In the genomic region with DNA sequence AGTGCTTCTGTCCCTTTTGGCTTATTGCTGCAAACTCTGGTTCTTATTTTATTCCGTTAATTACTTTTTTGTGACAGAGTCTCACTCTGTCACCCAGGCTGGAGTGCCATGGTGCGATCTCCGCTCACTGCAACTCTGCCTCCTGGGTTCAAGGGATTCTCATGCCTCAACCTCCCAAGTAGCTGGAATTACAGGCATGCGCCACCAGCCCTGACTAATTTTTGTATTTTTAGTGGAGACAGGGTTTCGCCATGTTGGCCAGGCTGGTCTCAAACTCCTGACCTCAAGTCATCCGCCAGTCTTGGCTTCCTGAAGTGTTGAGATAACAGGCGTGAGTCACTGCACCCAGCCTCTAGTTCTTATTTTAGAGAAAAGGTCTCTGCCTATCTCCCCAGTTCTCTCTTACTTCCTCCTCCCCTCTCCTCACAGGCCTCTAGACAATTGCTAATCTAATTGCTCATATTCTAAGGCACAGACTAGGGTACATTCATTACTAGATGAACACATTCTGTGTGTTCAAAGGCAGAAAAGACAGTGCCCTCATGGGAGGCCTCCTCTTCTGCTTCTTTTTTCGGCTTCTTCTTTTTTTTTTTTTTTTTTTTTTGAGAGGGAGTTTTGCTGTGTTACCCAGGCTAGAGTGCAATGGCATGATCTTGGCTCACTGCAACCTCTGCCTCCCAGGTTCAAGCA, we compare ENCODE assay signal across 10 cellular contexts. TPM values are rescaled to one million over a fixed set of nuclear protein-coding genes. Genes with fewer than 3 reads are reported as not detected.
A peak's percentile ranks its signal among the peaks of the same experiment; 100 is the strongest.
DNase-seq lines count a peak whose midpoint lies in the region; ATAC-seq and TF ChIP-seq lines count a peak whose summit lies in the region.
"Had no signal": no experiment of that assay in that cellular context is flagged by ENCODE, and none has a peak within 500 bp of the region (broad histone marks: within the 10 kb centered on the region; RNA-seq: fewer than 3 reads in every experiment).

No MANE protein-coding gene starts in this region.

- H3K9me3 Mint-ChIP-seq in activated naive CD4-positive, alpha-beta T cell treated with anti-CD3 and anti-CD28 coated beads for 36 hours, result no peaks in the 10 kb centered on the region
- H3K9me3 Mint-ChIP-seq: WTC11 had no signal

- ATAC-seq in HG03521 (IDR thresholded peaks at IDR 0.05; ENCODE audit: unreplicated experiment), result no peak
- ATAC-seq: WTC11 had no signal

- DNase-seq in GF-D8 (lab: John Stamatoyannopoulos, UW) (peak; percentile 15), OCI-M1 (lab: John Stamatoyannopoulos, UW) (peak; percentile 95), choroid plexus epithelial cell (ENCODE audit: low read depth) (peak; percentile 92), osteoblast (ENCODE audit: insufficient read length, low spot score, missing footprints) (peak; percentile 92), T-helper 1 cell (no peak), islet precursor cell (no peak)
- no peak for DNase-seq in activated naive CD4-positive, alpha-beta T cell treated with anti-CD3 and anti-CD28 coated beads for 36 hours
- DNase-seq: mesendoderm had no signal

- H3K4me1 ChIP-seq in osteoblast (ENCODE audit: insufficient read depth, low read length), result peaks cover 26% of the 10 kb centered on the region

- H3K79me2 ChIP-seq in osteoblast (ENCODE audit: insufficient read depth, low read length), result no peaks in the 10 kb centered on the region

- H3K27me3 Mint-ChIP-seq in activated naive CD4-positive, alpha-beta T cell treated with anti-CD3 and anti-CD28 coated beads for 36 hours (ENCODE audit: low read depth), result no peaks in the 10 kb centered on the region

- no peak overlapping the region for H2AFZ ChIP-seq in osteoblast (ENCODE audit: low read length)

- H4K20me1 ChIP-seq in osteoblast (ENCODE audit: insufficient read depth, low read length), result no peaks in the 10 kb centered on the region

- H3K36me3 ChIP-seq in osteoblast (ENCODE audit: insufficient read depth, low read length), result peaks cover 50% of the 10 kb centered on the region

- H3K36me3 Mint-ChIP-seq in activated naive CD4-positive, alpha-beta T cell treated with anti-CD3 and anti-CD28 coated beads for 36 hours (ENCODE audit: low read depth), result peaks cover 20% of the 10 kb centered on the region

- no peak for TF ChIP-seq CTCF in choroid plexus epithelial cell (conservative IDR thresholded peaks at IDR 0.05; ENCODE audit: low read depth, low read length)
- TF ChIP-seq CTCF in osteoblast (IDR thresholded peaks at IDR 0.05; ENCODE audit: extremely low read depth, low read depth, low read length), result no peak

- no peak overlapping the region for H3K4me3 Mint-ChIP-seq in activated naive CD4-positive, alpha-beta T cell treated with anti-CD3 and anti-CD28 coated beads for 36 hours
- H3K4me3 Mint-ChIP-seq: WTC11 had no signal

- H3K27ac ChIP-seq in osteoblast (ENCODE audit: low read depth, low read length), result peak overlapping the region; percentile 64

- H3K27ac Mint-ChIP-seq in activated naive CD4-positive, alpha-beta T cell treated with anti-CD3 and anti-CD28 coated beads for 36 hours, result no peak overlapping the region
- H3K27ac Mint-ChIP-seq: WTC11 had no signal

- no peaks in the 10 kb centered on the region for H3K9me3 ChIP-seq in osteoblast (ENCODE audit: low read depth, low read length)

- H3K4me3 ChIP-seq in choroid plexus epithelial cell (ENCODE audit: low read depth, low read length) (no peak overlapping the region), osteoblast (ENCODE audit: insufficient read depth, low read length) (no peak overlapping the region)

- H3K4me2 ChIP-seq in osteoblast (ENCODE audit: insufficient read depth, low read length), result no peak overlapping the region

- H3K27me3 ChIP-seq in osteoblast (ENCODE audit: insufficient read depth, low read length), result no peaks in the 10 kb centered on the region

- H3K4me1 Mint-ChIP-seq in activated naive CD4-positive, alpha-beta T cell treated with anti-CD3 and anti-CD28 coated beads for 36 hours (ENCODE audit: low read depth), result peaks cover 2% of the 10 kb centered on the region
- H3K4me1 Mint-ChIP-seq: WTC11 had no signal

- intact Hi-C loops in activated naive CD4-positive, alpha-beta T cell treated with anti-CD3 and anti-CD28 coated beads for 36 hours (cut with micrococcal nuclease), result no loop called here

- CTCF ChIA-PET in activated naive CD4-positive, alpha-beta T cell treated with anti-CD3 and anti-CD28 coated beads for 36 hours (lab: Charles Lee), result no interaction called here

RNA-seq across cellular contexts. Expression of a gene that starts 27.0 kb away (rescaled TPM):
- total RNA-seq in osteoblast, result 32.2 and 41.8 TPM in 2 replicates
- 10 to 100 TPM; 15.5 to 15.8 TPM for total RNA-seq in activated naive CD4-positive, alpha-beta T cell treated with anti-CD3 and anti-CD28 coated beads for 36 hours

RNA-seq across cellular contexts. Expression of a gene that starts 27.6 kb away (rescaled TPM):
- total RNA-seq in osteoblast, result 98.7 and 98.8 TPM in 2 replicates
- total RNA-seq in activated naive CD4-positive, alpha-beta T cell treated with anti-CD3 and anti-CD28 coated beads for 36 hours, result 10 to 100 TPM; 49.6 to 51.7 TPM

RNA-seq across cellular contexts. Expression of a gene that starts 51.7 kb away (rescaled TPM):
- total RNA-seq in osteoblast, result 35.9 and 38.0 TPM in 2 replicates
- total RNA-seq in activated naive CD4-positive, alpha-beta T cell treated with anti-CD3 and anti-CD28 coated beads for 36 hours, result 1 to 10 TPM; 1.5 to 1.7 TPM

Comparison
In these comparisons a context has a peak if more than half of its experiments do, and no peak if none do; other contexts are left out.
1. DNase-seq: peak in GF-D8 (single experiment), OCI-M1 (single experiment), choroid plexus epithelial cell (single experiment) and osteoblast (single experiment); none in T-helper 1 cell (0 of 5), activated naive CD4-positive, alpha-beta T cell treated with anti-CD3 and anti-CD28 coated beads for 36 hours (single experiment) and islet precursor cell (single experiment).
2. RNA of a gene that starts 51.7 kb away (total RNA-seq): 35.9 to 38.0 TPM in osteoblast; 1.5 to 1.7 TPM in activated naive CD4-positive, alpha-beta T cell treated with anti-CD3 and anti-CD28 coated beads for 36 hours; every median in the first group is over 10 times any median in the second.